ENCODE assay signal across 21 cellular contexts in the genomic region with DNA sequence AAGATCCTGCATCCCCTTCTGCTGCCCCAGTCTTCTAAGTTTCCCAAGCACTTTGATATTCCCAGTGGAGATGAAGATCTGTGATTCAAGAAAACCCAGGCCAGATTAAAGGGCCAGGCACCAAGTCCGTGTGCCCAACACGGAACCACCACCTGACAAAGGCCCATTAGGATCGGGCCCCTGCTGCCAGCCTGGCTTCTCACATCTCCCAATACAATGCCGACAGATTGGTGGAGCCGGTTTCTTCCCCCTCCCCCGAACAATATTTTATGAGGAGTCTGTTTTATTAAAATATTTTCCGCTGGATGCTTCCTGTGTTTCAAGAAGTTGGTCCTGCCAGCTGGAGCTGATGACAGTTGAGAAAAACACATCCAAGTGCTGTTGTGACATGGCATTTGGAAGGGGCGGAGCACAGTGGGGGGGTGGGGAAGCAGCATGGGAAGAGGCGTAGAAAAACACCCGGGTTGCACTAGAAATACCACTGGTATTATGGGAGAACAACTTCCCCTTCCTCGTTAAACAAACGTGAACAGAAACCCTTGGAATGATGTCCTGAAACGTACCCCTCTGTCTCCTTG. TPM values are rescaled to one million over a fixed set of nuclear protein-coding genes. Genes with fewer than 3 reads are reported as not detected.
A peak's percentile ranks its signal among the peaks of the same experiment; 100 is the strongest.
DNase-seq lines count a peak whose midpoint lies in the region; ATAC-seq and TF ChIP-seq lines count a peak whose summit lies in the region.
"Had no signal": no experiment of that assay in that cellular context is flagged by ENCODE, and none has a peak within 500 bp of the region (broad histone marks: within the 10 kb centered on the region; RNA-seq: fewer than 3 reads in every experiment).

No MANE protein-coding gene starts in this region.

- H3K4me1 Mint-ChIP-seq in MCF 10A (ENCODE audit: insufficient read depth, unreplicated experiment): no peaks in the 10 kb centered on the region
- H3K4me1 Mint-ChIP-seq: activated CD4-positive, alpha-beta T cell treated with anti-CD3 and anti-CD28 coated beads, Interleukin-2, amount 10 ng/mL, durations not matched to agents 7 days and 5 days; stimulated activated memory B cell treated with anti-CD40 and anti-IgM and Interleukin-4, amounts not matched to agents 10 μg/mL and 1 μg/mL and 100 μg/mL, for 72 hours had no signal

- DNase-seq in AG10803 (ENCODE audit: low read depth) (peak; percentile 64), NCI-H2171 treated with DMSO at 0.1 percent for 48 hours (lab: John Stamatoyannopoulos, UW) (peak; percentile 92), fibroblast of gingiva (ENCODE audit: low read depth) (peak; percentile 57), retina (peak; percentile 58), MCF 10A (ENCODE audit: unreplicated experiment) (no peak), NOMO-1 treated with dmso at 0.1 percent for 144 hours (lab: John Stamatoyannopoulos, UW; ENCODE audit: unreplicated experiment) (no peak), RKO (ENCODE audit: low spot score) (no peak)
- DNase-seq: activated CD4-positive, alpha-beta T cell treated with anti-CD3 and anti-CD28 coated beads, Interleukin-2, amount 10 ng/mL, durations not matched to agents 7 days and 5 days; activated naive CD4-positive, alpha-beta T cell; activated T-cell treated with anti-CD3 and anti-CD28 coated beads, Interleukin-2, amount 50 U/mL, for 48 hours; adrenal gland; cortex of kidney; HCEC 1CT; NCI-H1105; WERI-Rb-1 had no signal

- BruUV-seq in MCF 10A (replicated peaks; lab: Mats Ljungman, UMichigan): no TSS peak

- H3K4me3 ChIP-seq in AG10803 (ENCODE audit: low read length): no peak overlapping the region
- H3K4me3 ChIP-seq: adrenal gland, skin epidermis had no signal

- no peak overlapping the region for H3K4me3 Mint-ChIP-seq in MCF 10A (ENCODE audit: unreplicated experiment)
- H3K4me3 Mint-ChIP-seq: activated CD4-positive, alpha-beta T cell treated with anti-CD3 and anti-CD28 coated beads, Interleukin-2, amount 10 ng/mL, durations not matched to agents 7 days and 5 days; stimulated activated memory B cell treated with anti-CD40 and anti-IgM and Interleukin-4, amounts not matched to agents 10 μg/mL and 1 μg/mL and 100 μg/mL, for 72 hours had no signal

- H3K27ac Mint-ChIP-seq in MCF 10A (ENCODE audit: low read depth, unreplicated experiment): no peak overlapping the region
- H3K27ac Mint-ChIP-seq: activated CD4-positive, alpha-beta T cell treated with anti-CD3 and anti-CD28 coated beads, Interleukin-2, amount 10 ng/mL, durations not matched to agents 7 days and 5 days; stimulated activated memory B cell treated with anti-CD40 and anti-IgM and Interleukin-4, amounts not matched to agents 10 μg/mL and 1 μg/mL and 100 μg/mL, for 72 hours had no signal

- CTCF ChIA-PET in MCF 10A (lab: Yijun Ruan, JAX): interaction anchor here (1.7 kb wide), 1 partner anchor 8 kb away, joined by 7 read pairs; no protein-coding TSS in a partner anchor

- intact Hi-C loops in MCF 10A (cut with micrococcal nuclease): no loop called here

- TF ChIP-seq CTCF in AG10803 (conservative IDR thresholded peaks at IDR 0.05; ENCODE audit: low read length) (no peak), MCF 10A (IDR thresholded peaks at IDR 0.05; ENCODE audit: unreplicated experiment) (no peak)

- peaks cover 8% of the 10 kb centered on the region for H3K36me3 Mint-ChIP-seq in MCF 10A (ENCODE audit: insufficient read depth, unreplicated experiment)
- H3K36me3 Mint-ChIP-seq: stimulated activated memory B cell treated with anti-CD40 and anti-IgM and Interleukin-4, amounts not matched to agents 10 μg/mL and 1 μg/mL and 100 μg/mL, for 72 hours had no signal

- ATAC-seq in HG03378 (IDR thresholded peaks at IDR 0.05; ENCODE audit: unreplicated experiment): no peak
- ATAC-seq: stimulated activated memory B cell treated with anti-CD40 and anti-IgM and Interleukin-4, amounts not matched to agents 10 μg/mL and 1 μg/mL and 100 μg/mL, for 72 hours had no signal

- H3K27me3 Mint-ChIP-seq in MCF 10A (ENCODE audit: insufficient read depth, unreplicated experiment): no peaks in the 10 kb centered on the region
- H3K27me3 Mint-ChIP-seq: activated CD4-positive, alpha-beta T cell treated with anti-CD3 and anti-CD28 coated beads, Interleukin-2, amount 10 ng/mL, durations not matched to agents 7 days and 5 days; stimulated activated memory B cell treated with anti-CD40 and anti-IgM and Interleukin-4, amounts not matched to agents 10 μg/mL and 1 μg/mL and 100 μg/mL, for 72 hours had no signal

- POLR2A ChIA-PET in MCF 10A (lab: Yijun Ruan, JAX): no interaction called here

- no peaks in the 10 kb centered on the region for H3K9me3 Mint-ChIP-seq in MCF 10A (ENCODE audit: unreplicated experiment)
- H3K9me3 Mint-ChIP-seq: activated CD4-positive, alpha-beta T cell treated with anti-CD3 and anti-CD28 coated beads, Interleukin-2, amount 10 ng/mL, durations not matched to agents 7 days and 5 days; stimulated activated memory B cell treated with anti-CD40 and anti-IgM and Interleukin-4, amounts not matched to agents 10 μg/mL and 1 μg/mL and 100 μg/mL, for 72 hours had no signal

RNA-seq across cellular contexts. Expression of a gene that starts 45.0 kb away (rescaled TPM):
- total RNA-seq in MCF 10A (2022): not detected in 2 replicates
- total RNA-seq: activated CD4-positive, alpha-beta T cell treated with anti-CD3 and anti-CD28 coated beads, Interleukin-2, amount 10 ng/mL, durations not matched to agents 7 days and 5 days; bronchial epithelial cell; Calu3; T-helper 2 cell treated with Interferon-gamma antibody and Interleukin-4, amounts not matched to agents 100 ng/mL and 5 ng/mL, for 36 hours had no signal

Comparison
In these comparisons a context has a peak if more than half of its experiments do, and no peak if none do; other contexts are left out.
1. DNase-seq: peak in AG10803 (single experiment), NCI-H2171 treated with DMSO at 0.1 percent for 48 hours (single experiment), fibroblast of gingiva (single experiment) and retina (single experiment); none in MCF 10A (single experiment), NOMO-1 treated with dmso at 0.1 percent for 144 hours (single experiment) and RKO (single experiment).